Comparison of ENCODE assay signal across 12 cellular contexts in the genomic region with DNA sequence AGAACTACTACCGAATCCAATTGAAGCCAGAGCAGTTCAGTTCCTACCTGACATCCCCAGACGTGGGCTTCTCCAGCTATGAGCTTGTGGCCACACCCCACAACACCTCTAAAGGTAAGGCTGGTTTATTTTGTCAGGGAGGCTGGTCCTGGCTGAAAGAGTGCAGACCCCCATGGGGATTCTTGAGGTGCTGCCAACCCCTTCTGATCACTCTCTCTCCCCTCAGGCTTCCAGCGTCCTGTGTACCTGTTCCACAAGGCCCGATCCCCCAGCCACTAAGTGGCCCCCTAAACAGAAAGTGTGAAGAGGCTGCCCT. TPM values are rescaled to one million over a fixed set of nuclear protein-coding genes. Genes with fewer than 3 reads are reported as not detected.
DNase-seq lines count a peak whose midpoint lies in the region; ATAC-seq and TF ChIP-seq lines count a peak whose summit lies in the region.
"Had no signal": no experiment of that assay in that cellular context is flagged by ENCODE, and none has a peak within 500 bp of the region (broad histone marks: within the 10 kb centered on the region; RNA-seq: fewer than 3 reads in every experiment).

No MANE protein-coding gene starts in this region.

- CTCF ChIA-PET in activated naive CD4-positive, alpha-beta T cell treated with anti-CD3 and anti-CD28 coated beads for 36 hours (lab: Charles Lee): no interaction called here
- CTCF ChIA-PET in RWPE1 (lab: Yijun Ruan, JAX): no interaction called here

- H3K36me3 ChIP-seq in subcutaneous abdominal adipose tissue (ENCODE audit: control insufficient read depth in 5 of 5, insufficient read depth in 5 of 5, low read length in 5 of 5): peaks cover 0 to 29% (median 23%) of the 10 kb centered on the region in 5 donors

- peak overlapping the region; percentile 95 for H3K27ac ChIP-seq in RWPE1
- peak overlapping the region; percentile 0 for H3K27ac ChIP-seq in subcutaneous abdominal adipose tissue (ENCODE audit: low read depth, low read length)

- no peaks in the 10 kb centered on the region for H3K27me3 ChIP-seq in subcutaneous abdominal adipose tissue (ENCODE audit: control insufficient read depth in 5 of 5, insufficient read depth in 4 of 5, low read length in 5 of 5)
- H3K27me3 ChIP-seq: heart right ventricle had no signal

- H3K27ac Mint-ChIP-seq in activated naive CD4-positive, alpha-beta T cell treated with anti-CD3 and anti-CD28 coated beads for 36 hours: peak overlapping the region; percentile 83
- peak overlapping the region; percentile 49 to 99 for H3K27ac Mint-ChIP-seq in effector memory CD8-positive, alpha-beta T cell

- H3K4me3 Mint-ChIP-seq in activated naive CD4-positive, alpha-beta T cell treated with anti-CD3 and anti-CD28 coated beads for 36 hours: no peak overlapping the region
- H3K4me3 Mint-ChIP-seq in effector memory CD8-positive, alpha-beta T cell: peak overlapping the region in 1 of 2 donors; percentile 99

- peaks cover 51% of the 10 kb centered on the region for H3K36me3 Mint-ChIP-seq in activated naive CD4-positive, alpha-beta T cell treated with anti-CD3 and anti-CD28 coated beads for 36 hours (ENCODE audit: low read depth)
- peaks cover 87% of the 10 kb centered on the region for H3K36me3 Mint-ChIP-seq in effector memory CD8-positive, alpha-beta T cell (ENCODE audit: insufficient read depth)

- peak overlapping the region in 1 of 5 donors; percentile 3 for H3K9ac ChIP-seq in subcutaneous abdominal adipose tissue (ENCODE audit: low read length in 5 of 5)

- H3K4me1 ChIP-seq in subcutaneous abdominal adipose tissue (ENCODE audit: control insufficient read depth in 5 of 5, insufficient read depth in 5 of 5, low read length in 5 of 5): peaks cover 6 to 59% (median 52%) of the 10 kb centered on the region in 5 donors

- DNase-seq in activated naive CD4-positive, alpha-beta T cell treated with anti-CD3 and anti-CD28 coated beads for 36 hours: no peak
- DNase-seq in activated naive CD4-positive, alpha-beta T cell treated with anti-CD3 and anti-CD28 coated beads, Interleukin-2, amount 50 U/mL, for 16 hours: no peak
- no peak for DNase-seq in RWPE1 (ENCODE audit: low spot score)
- no peak for DNase-seq in effector memory CD8-positive, alpha-beta T cell
- DNase-seq: activated CD8-positive, alpha-beta memory T cell treated with anti-CD3 and anti-CD28 coated beads, Interleukin-2, amount 50 U/mL, for 4 hours; heart right ventricle had no signal

- peaks cover 59% of the 10 kb centered on the region for H3K4me1 Mint-ChIP-seq in activated naive CD4-positive, alpha-beta T cell treated with anti-CD3 and anti-CD28 coated beads for 36 hours (ENCODE audit: low read depth)
- peaks cover 55% of the 10 kb centered on the region in 2 donors for H3K4me1 Mint-ChIP-seq in effector memory CD8-positive, alpha-beta T cell (ENCODE audit: low read depth in 2 of 2)

- no peak overlapping the region for H3K4me3 ChIP-seq in subcutaneous abdominal adipose tissue (ENCODE audit: low read depth in 1 of 5, low read length in 5 of 5)
- H3K4me3 ChIP-seq: heart right ventricle had no signal

- no peaks in the 10 kb centered on the region for H3K9me3 ChIP-seq in subcutaneous abdominal adipose tissue (ENCODE audit: control insufficient read depth in 5 of 5, low read length in 5 of 5)
- H3K9me3 ChIP-seq: heart right ventricle had no signal

- intact Hi-C loops in activated naive CD4-positive, alpha-beta T cell treated with anti-CD3 and anti-CD28 coated beads for 36 hours (cut with micrococcal nuclease): no loop called here

- peaks cover 5% of the 10 kb centered on the region for H3K27me3 Mint-ChIP-seq in activated naive CD4-positive, alpha-beta T cell treated with anti-CD3 and anti-CD28 coated beads for 36 hours (ENCODE audit: low read depth)
- peaks cover 0 to 8% of the 10 kb centered on the region in 2 donors for H3K27me3 Mint-ChIP-seq in effector memory CD8-positive, alpha-beta T cell

- ATAC-seq in effector memory CD8-positive, alpha-beta T cell (replicated peaks): no peak
- no peak for ATAC-seq in HG03378 (IDR thresholded peaks at IDR 0.05; ENCODE audit: unreplicated experiment)
- no peak for ATAC-seq in HG02938 (IDR thresholded peaks at IDR 0.05; ENCODE audit: unreplicated experiment)
- ATAC-seq in GM19455 (IDR thresholded peaks at IDR 0.05; ENCODE audit: unreplicated experiment): no peak
- ATAC-seq: heart right ventricle, left cardiac atrium had no signal

- POLR2A ChIA-PET in RWPE1 (lab: Yijun Ruan, JAX; ENCODE audit: low non-redundant PET): no interaction called here

- H3K9me3 Mint-ChIP-seq in activated naive CD4-positive, alpha-beta T cell treated with anti-CD3 and anti-CD28 coated beads for 36 hours: no peaks in the 10 kb centered on the region
- H3K9me3 Mint-ChIP-seq in effector memory CD8-positive, alpha-beta T cell: no peaks in the 10 kb centered on the region

- no peak for TF ChIP-seq CTCF in RWPE1 (conservative IDR thresholded peaks at IDR 0.05; ENCODE audit: low read depth)

RNA-seq across cellular contexts. Expression of a gene that starts 3.1 kb away (rescaled TPM):
- 10 to 100 TPM; 45.3 to 53.6 TPM for total RNA-seq in activated naive CD4-positive, alpha-beta T cell treated with anti-CD3 and anti-CD28 coated beads for 36 hours

RNA-seq across cellular contexts. Expression of a gene that starts 3.6 kb away (rescaled TPM):
- 10 to 100 TPM; 39.3 to 39.7 TPM for total RNA-seq in activated naive CD4-positive, alpha-beta T cell treated with anti-CD3 and anti-CD28 coated beads for 36 hours

RNA-seq across cellular contexts. Expression of a gene that starts 4.7 kb away (rescaled TPM):
- 1 to 10 TPM; 3.5 to 5.2 TPM for total RNA-seq in activated naive CD4-positive, alpha-beta T cell treated with anti-CD3 and anti-CD28 coated beads for 36 hours

RNA-seq across cellular contexts. Expression of a gene that starts 30.8 kb away (rescaled TPM):
- 1 to 10 TPM; 2.3 to 2.6 TPM for total RNA-seq in activated naive CD4-positive, alpha-beta T cell treated with anti-CD3 and anti-CD28 coated beads for 36 hours
- total RNA-seq: urinary bladder had no signal

RNA-seq across cellular contexts. Expression of a gene that starts 45.8 kb away (rescaled TPM):
- 10 to 100 TPM; 46.0 to 48.7 TPM for total RNA-seq in activated naive CD4-positive, alpha-beta T cell treated with anti-CD3 and anti-CD28 coated beads for 36 hours
